8 cellular contexts compared by ENCODE assay signal in the genomic region with DNA sequence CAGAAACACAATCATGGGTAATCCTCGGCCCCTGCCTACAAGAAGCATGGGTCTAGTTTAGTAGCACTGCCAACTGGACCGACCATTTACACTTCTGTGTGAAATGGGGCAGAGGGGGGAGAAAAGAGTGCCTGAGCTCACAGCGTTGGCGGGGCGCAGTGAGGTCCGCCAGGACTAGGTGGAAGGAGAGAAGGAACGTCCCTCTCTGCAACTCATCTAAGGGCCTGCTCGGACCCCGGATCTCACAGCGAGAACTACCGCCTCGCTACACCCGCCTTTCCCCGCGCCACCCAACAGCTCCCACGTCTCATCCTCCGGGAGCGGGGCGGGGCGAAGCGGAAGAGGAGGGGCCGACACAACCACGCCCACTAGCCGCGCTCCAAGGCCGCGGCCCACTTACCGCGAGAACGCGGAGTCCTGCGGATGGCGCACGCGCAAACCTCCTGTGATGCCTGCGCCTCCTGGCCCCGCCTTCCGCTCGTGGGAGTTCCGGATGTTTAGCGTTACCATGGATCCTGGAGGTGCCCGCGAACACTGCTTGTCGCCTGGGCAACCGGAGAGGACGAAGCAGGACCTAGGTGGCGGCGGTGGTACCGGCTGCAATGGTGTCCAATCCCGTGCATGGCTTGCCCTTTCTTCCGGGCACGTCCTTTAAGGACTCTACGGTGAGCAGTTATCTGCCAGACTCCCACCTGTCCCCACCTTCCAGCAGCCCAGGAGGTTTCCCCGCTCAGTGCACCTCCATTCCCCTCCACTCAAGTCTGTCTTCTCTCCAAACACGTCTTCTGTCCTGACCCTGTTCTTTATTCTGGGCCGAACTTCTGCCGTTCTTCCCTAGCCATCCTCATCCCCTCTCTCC. TPM values are rescaled to one million over a fixed set of nuclear protein-coding genes. Genes with fewer than 3 reads are reported as not detected.
DNase-seq lines count a peak whose midpoint lies in the region; ATAC-seq and TF ChIP-seq lines count a peak whose summit lies in the region.

A gene with protein sequence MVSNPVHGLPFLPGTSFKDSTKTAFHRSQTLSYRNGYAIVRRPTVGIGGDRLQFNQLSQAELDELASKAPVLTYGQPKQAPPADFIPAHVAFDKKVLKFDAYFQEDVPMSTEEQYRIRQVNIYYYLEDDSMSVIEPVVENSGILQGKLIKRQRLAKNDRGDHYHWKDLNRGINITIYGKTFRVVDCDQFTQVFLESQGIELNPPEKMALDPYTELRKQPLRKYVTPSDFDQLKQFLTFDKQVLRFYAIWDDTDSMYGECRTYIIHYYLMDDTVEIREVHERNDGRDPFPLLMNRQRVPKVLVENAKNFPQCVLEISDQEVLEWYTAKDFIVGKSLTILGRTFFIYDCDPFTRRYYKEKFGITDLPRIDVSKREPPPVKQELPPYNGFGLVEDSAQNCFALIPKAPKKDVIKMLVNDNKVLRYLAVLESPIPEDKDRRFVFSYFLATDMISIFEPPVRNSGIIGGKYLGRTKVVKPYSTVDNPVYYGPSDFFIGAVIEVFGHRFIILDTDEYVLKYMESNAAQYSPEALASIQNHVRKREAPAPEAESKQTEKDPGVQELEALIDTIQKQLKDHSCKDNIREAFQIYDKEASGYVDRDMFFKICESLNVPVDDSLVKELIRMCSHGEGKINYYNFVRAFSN (plus strand): TSS at position 534 of the 859 bp plus-strand sequence. CDS start 69 bp downstream, at position 603.

- peaks cover 7% of the 10 kb centered on the region for H3K4me1 Mint-ChIP-seq in T-helper 17 cell

- H3K27ac ChIP-seq in ascending aorta (peak within 1 kb of the TSS; percentile 82 to 84), right cardiac atrium (ENCODE audit: low read length) (peak within 1 kb of the TSS; percentile 82), vagina (peak within 1 kb of the TSS; percentile 86)

- H3K9me3 ChIP-seq in T-helper 17 cell (ENCODE audit: control insufficient read depth, low read length, poor library complexity, severe bottlenecking) (no peaks in the 10 kb centered on the region), ascending aorta (no peaks in the 10 kb centered on the region), right cardiac atrium (ENCODE audit: control insufficient read depth, low read length) (no peaks in the 10 kb centered on the region), vagina (no peaks in the 10 kb centered on the region)

- peak; percentile 95 for ATAC-seq in GM18498 (IDR thresholded peaks at IDR 0.05; ENCODE audit: unreplicated experiment)
- peak; percentile 93 for ATAC-seq in HG02885 (IDR thresholded peaks at IDR 0.05; ENCODE audit: poor library complexity, unreplicated experiment)
- ATAC-seq in T-helper 17 cell, result peak; percentile 92
- peak; percentile 97 to 98 for ATAC-seq in right cardiac atrium

- TF ChIP-seq CTCF in ascending aorta (IDR thresholded peaks at IDR 0.05) (no peak), vagina (IDR thresholded peaks at IDR 0.05) (no peak)

- no peaks in the 10 kb centered on the region for H3K36me3 ChIP-seq in ascending aorta
- peaks cover 0 to 4% of the 10 kb centered on the region in 2 donors for H3K36me3 ChIP-seq in vagina

- H3K36me3 Mint-ChIP-seq in T-helper 17 cell (ENCODE audit: low read depth), result no peaks in the 10 kb centered on the region

- no peaks in the 10 kb centered on the region for H3K27me3 Mint-ChIP-seq in T-helper 17 cell

- H3K27ac Mint-ChIP-seq in T-helper 17 cell, result no peak within 1 kb of the TSS

- TF ChIP-seq POLR2A in vagina (IDR thresholded peaks at IDR 0.05), result peak in 1 of 2 donors; percentile 74

- WGBS in right cardiac atrium, result under 1% methylated on average over 57 of the region's 57 CpGs

- DNase-seq in NCI-H1694 treated with DMSO at 0.1 percent for 48 hours (lab: John Stamatoyannopoulos, UW), result peak; percentile 93
- DNase-seq in T-helper 17 cell, result peak; percentile 96
- DNase-seq in ascending aorta (ENCODE audit: low spot score in 2 of 2), result peak; percentile 96 to 99
- DNase-seq in right cardiac atrium, result peak; percentile 99 to 100 (median 100)
- peak; percentile 97 for DNase-seq in putamen (ENCODE audit: low spot score)
- peak in 1 of 2 donors; percentile 97 for DNase-seq in vagina (ENCODE audit: extremely low spot score in 2 of 2)

- H3K4me3 ChIP-seq in ascending aorta, result peak within 1 kb of the TSS; percentile 71 to 95
- H3K4me3 ChIP-seq in right cardiac atrium (ENCODE audit: low read length), result peak within 1 kb of the TSS; percentile 70
- H3K4me3 ChIP-seq in vagina, result peak within 1 kb of the TSS; percentile 81 to 84

- intact Hi-C loops in ascending aorta (cut with DNase I), result loop anchor here (1.0 to 10.0 kb wide), 8 partner anchors 57 to 1127 kb away; a partner anchor contains a TSS
- intact Hi-C loops in right cardiac atrium (cut with DNase I), result loop anchor here (2.0 to 10.0 kb wide), 8 partner anchors 77 to 242 kb away; a partner anchor contains a TSS
- intact Hi-C loops in vagina (cut with DNase I), result loop anchor here (2.0 to 5.0 kb wide), 2 partner anchors 157 to 177 kb away; a partner anchor contains a TSS

- H3K27me3 ChIP-seq in ascending aorta (no peaks in the 10 kb centered on the region), right cardiac atrium (ENCODE audit: control insufficient read depth, insufficient read depth) (no peaks in the 10 kb centered on the region), vagina (no peaks in the 10 kb centered on the region)

- no peak within 1 kb of the TSS for H3K4me3 Mint-ChIP-seq in T-helper 17 cell

- H3K4me1 ChIP-seq in ascending aorta (peaks cover 2 to 7% of the 10 kb centered on the region in 2 donors), right cardiac atrium (ENCODE audit: control insufficient read depth, insufficient read depth, low read length) (no peaks in the 10 kb centered on the region), vagina (peaks cover 29% of the 10 kb centered on the region)

RNA-seq across cellular contexts. Expression of the gene that starts here (rescaled TPM):
- 1 to 10 TPM; 5.3 to 7.5 TPM for total RNA-seq in T-helper 17 cell
- 7.3 TPM for total RNA-seq in ascending aorta
- 10 to 100 TPM in 3 of 4 donors, 1 to 10 TPM in 1; 9.0 to 10.5 (median 10.0) TPM for total RNA-seq in right cardiac atrium
- polyA plus RNA-seq in right cardiac atrium, result 4.9 TPM
- total RNA-seq in vagina, result 27.0 TPM
